Comparison of ENCODE assay signal across 27 cellular contexts in genomic region chr10:79947787-79948424, GRCh38. TPM values are rescaled to one million over a fixed set of nuclear protein-coding genes. Genes with fewer than 3 reads are reported as not detected.
"Had no signal": no experiment of that assay in that cellular context is flagged by ENCODE, and none has a peak within 500 bp of the region (broad histone marks: within the 10 kb centered on the region; RNA-seq: fewer than 3 reads in every experiment).

No MANE protein-coding gene starts in this region.

- H3K36me3 Mint-ChIP-seq: immature natural killer cell; stimulated activated memory B cell treated with anti-CD40 and anti-IgM and Interleukin-4, amounts not matched to agents 10 μg/mL and 1 μg/mL and 100 μg/mL, for 72 hours had no signal

- H3K27me3 Mint-ChIP-seq: activated naive CD8-positive, alpha-beta T cell treated with anti-CD3 and anti-CD28 coated beads, Interleukin-2, amount 50 U/mL, for 24 hours; stimulated activated memory B cell treated with anti-CD40 and anti-IgM and Interleukin-4, amounts not matched to agents 10 μg/mL and 1 μg/mL and 100 μg/mL, for 72 hours had no signal

- H3K27ac ChIP-seq: cardiac muscle cell, stomach, suprapubic skin, transverse colon had no signal

- H3K4me3 Mint-ChIP-seq: activated naive CD8-positive, alpha-beta T cell treated with anti-CD3 and anti-CD28 coated beads, Interleukin-2, amount 50 U/mL, for 24 hours; immature natural killer cell; nephron progenitor cell; stimulated activated memory B cell treated with anti-CD40 and anti-IgM and Interleukin-4, amounts not matched to agents 10 μg/mL and 1 μg/mL and 100 μg/mL, for 72 hours had no signal

- H3K4me1 Mint-ChIP-seq: activated naive CD8-positive, alpha-beta T cell treated with anti-CD3 and anti-CD28 coated beads, Interleukin-2, amount 50 U/mL, for 24 hours; immature natural killer cell; nephron progenitor cell; stimulated activated memory B cell treated with anti-CD40 and anti-IgM and Interleukin-4, amounts not matched to agents 10 μg/mL and 1 μg/mL and 100 μg/mL, for 72 hours had no signal

- H3K4me1 ChIP-seq: stomach, suprapubic skin, transverse colon had no signal

- H3K27me3 ChIP-seq: cardiac muscle cell, stomach, suprapubic skin, transverse colon had no signal

- ATAC-seq: activated CD4-positive, CD25-positive, alpha-beta regulatory T cell treated with anti-CD3 and anti-CD28 coated beads, Interleukin-2, amount 50 U/mL, for 24 hours; activated naive CD8-positive, alpha-beta T cell treated with anti-CD3 and anti-CD28 coated beads, Interleukin-2, amount 50 U/mL, for 24 hours; left lobe of liver; sciatic nerve; stimulated activated memory B cell treated with anti-CD40 and anti-IgM and Interleukin-4, amounts not matched to agents 10 μg/mL and 1 μg/mL and 100 μg/mL, for 72 hours had no signal

- H3K4me3 ChIP-seq: cardiac muscle cell, stomach, suprapubic skin, transverse colon had no signal

- H3K27ac Mint-ChIP-seq: activated naive CD8-positive, alpha-beta T cell treated with anti-CD3 and anti-CD28 coated beads, Interleukin-2, amount 50 U/mL, for 24 hours; immature natural killer cell; stimulated activated memory B cell treated with anti-CD40 and anti-IgM and Interleukin-4, amounts not matched to agents 10 μg/mL and 1 μg/mL and 100 μg/mL, for 72 hours had no signal

- H3K36me3 ChIP-seq: cardiac muscle cell, stomach, suprapubic skin, transverse colon had no signal

- DNase-seq: activated CD4-positive, alpha-beta T cell treated with anti-CD3 and anti-CD28 coated beads, Interleukin-2, amount 50 U/mL, for 1 hour; activated gamma-delta T cell; activated naive CD4-positive, alpha-beta T cell treated with anti-CD3 and anti-CD28 coated beads, Interleukin-2, amount 50 U/mL, for 16 hours; activated naive CD8-positive, alpha-beta T cell treated with anti-CD3 and anti-CD28 coated beads, Interleukin-2, amount 50 U/mL, for 24 hours; cortex of kidney; foreskin fibroblast; immature natural killer cell; nephron progenitor cell; nucleus accumbens; posterior cingulate gyrus; small intestine; stimulated activated CD4-positive, alpha-beta T cell treated with anti-CD3 and anti-CD28 coated beads, Interleukin-15, amount 100 ng/mL, for 24 hours; stomach; T-helper 2 cell; transverse colon had no signal

RNA-seq across cellular contexts. Expression of gene SFTPD, which starts 1.0 kb away (rescaled TPM):
- total RNA-seq: activated CD8-positive, alpha-beta memory T cell treated with anti-CD3 and anti-CD28 coated beads for 36 hours; epithelial cell of proximal tubule; fibroblast of lung; glomerular endothelial cell; kidney epithelial cell; mononuclear cell; transverse colon had no signal
